ENCODE assay signal across 29 cellular contexts in the genomic region with DNA sequence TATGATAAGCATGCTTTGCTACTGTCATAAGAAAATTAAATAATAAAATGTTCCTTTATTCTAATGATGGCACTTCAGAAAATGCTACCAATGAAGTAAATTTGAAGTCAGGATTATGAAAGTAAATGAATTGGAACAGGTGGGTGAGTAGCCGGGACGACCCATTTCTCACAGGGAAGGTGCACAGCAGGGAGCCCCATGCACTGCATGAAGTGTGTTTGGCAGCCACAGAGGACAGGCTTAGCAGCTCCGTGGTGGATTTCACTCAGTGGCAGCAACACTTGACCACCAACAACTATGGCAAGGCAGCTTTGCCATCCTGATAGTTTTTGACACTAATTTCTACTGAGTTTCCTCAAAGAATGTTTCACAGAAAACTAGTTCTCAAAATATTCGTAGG.
"Had no signal": no experiment of that assay in that cellular context is flagged by ENCODE, and none has a peak within 500 bp of the region (broad histone marks: within the 10 kb centered on the region; RNA-seq: fewer than 3 reads in every experiment).

No MANE protein-coding gene starts in this region.

- H3K4me2 ChIP-seq: PC-9 had no signal

- H3K36me3 ChIP-seq: brain microvascular endothelial cell, MG63 had no signal

- H3K36me3 Mint-ChIP-seq: activated naive CD8-positive, alpha-beta T cell treated with anti-CD3 and anti-CD28 coated beads for 36 hours had no signal

- H3K4me3 ChIP-seq: MG63, PC-9, SK-N-MC had no signal

- H3K27me3 ChIP-seq: brain microvascular endothelial cell, MG63 had no signal

- ATAC-seq: activated CD8-positive, alpha-beta T cell treated with anti-CD3 and anti-CD28 coated beads for 36 hours; activated T-cell treated with anti-CD3 and anti-CD28 coated beads, Interleukin-2, amount 50 U/mL, for 72 hours; activated T-helper 17 cell treated with anti-CD3 and anti-CD28 coated beads, Interleukin-2, amount 50 U/mL, for 72 hours; Right ventricle myocardium inferior had no signal

- H3K27ac Mint-ChIP-seq: activated CD4-positive, alpha-beta T cell treated with anti-CD3 and anti-CD28 coated beads, Interleukin-2, amount 10 ng/mL, durations not matched to agents 24 days and 14 days; activated CD8-positive, alpha-beta T cell treated with anti-CD3 and anti-CD28 coated beads for 36 hours; activated naive CD8-positive, alpha-beta T cell treated with anti-CD3 and anti-CD28 coated beads for 36 hours; activated T-cell treated with anti-CD3 and anti-CD28 coated beads, Interleukin-2, amount 50 U/mL, for 72 hours; activated T-helper 17 cell treated with anti-CD3 and anti-CD28 coated beads, Interleukin-2, amount 50 U/mL, for 72 hours had no signal

- DNase-seq: activated CD4-positive, alpha-beta T cell treated with anti-CD3 and anti-CD28 coated beads, Interleukin-2, amount 50 U/mL, for 4 hours; activated CD8-positive, alpha-beta T cell treated with anti-CD3 and anti-CD28 coated beads for 36 hours; activated effector memory CD4-positive, alpha-beta T cell treated with anti-CD3 and anti-CD28 coated beads, Interleukin-2, amount 50 U/mL, for 16 hours; activated naive CD4-positive, alpha-beta T cell; activated naive CD4-positive, alpha-beta T cell treated with anti-CD3 and anti-CD28 coated beads, Interleukin-2, amount 50 U/mL, for 16 hours; activated naive CD8-positive, alpha-beta T cell treated with anti-CD3 and anti-CD28 coated beads for 36 hours; activated T-cell treated with anti-CD3 and anti-CD28 coated beads, Interleukin-2, amount 50 U/mL, for 1 hour; activated T-cell treated with anti-CD3 and anti-CD28 coated beads, Interleukin-2, amount 50 U/mL, for 72 hours; amniotic stem cell; aorta; brain microvascular endothelial cell; central memory CD4-positive, alpha-beta T cell; Kasumi-1; MG63; NCI-H1048; NCI-H1105 treated with DMSO at 0.1 percent for 48 hours; NCI-H146; NCI-H1930; NCI-H2081 treated with DMSO at 0.1 percent for 48 hours; NCI-H2171; NCI-H446 treated with DMSO at 0.1 percent for 48 hours; PC-9; SIG-M5; T1000 had no signal

- H2AFZ ChIP-seq: PC-9 had no signal

- H3K9me3 Mint-ChIP-seq: activated CD8-positive, alpha-beta T cell treated with anti-CD3 and anti-CD28 coated beads for 36 hours; activated T-helper 17 cell treated with anti-CD3 and anti-CD28 coated beads, Interleukin-2, amount 50 U/mL, for 72 hours had no signal

- H3K4me1 Mint-ChIP-seq: activated CD4-positive, alpha-beta T cell treated with anti-CD3 and anti-CD28 coated beads, Interleukin-2, amount 10 ng/mL, durations not matched to agents 24 days and 14 days; activated naive CD8-positive, alpha-beta T cell treated with anti-CD3 and anti-CD28 coated beads for 36 hours; activated T-helper 17 cell treated with anti-CD3 and anti-CD28 coated beads, Interleukin-2, amount 50 U/mL, for 72 hours had no signal

- H3K4me3 Mint-ChIP-seq: activated CD4-positive, alpha-beta T cell treated with anti-CD3 and anti-CD28 coated beads, Interleukin-2, amount 10 ng/mL, durations not matched to agents 24 days and 14 days; activated CD8-positive, alpha-beta T cell treated with anti-CD3 and anti-CD28 coated beads for 36 hours; activated naive CD8-positive, alpha-beta T cell treated with anti-CD3 and anti-CD28 coated beads for 36 hours; activated T-cell treated with anti-CD3 and anti-CD28 coated beads, Interleukin-2, amount 50 U/mL, for 72 hours; activated T-helper 17 cell treated with anti-CD3 and anti-CD28 coated beads, Interleukin-2, amount 50 U/mL, for 72 hours had no signal

- H3K27ac ChIP-seq: brain microvascular endothelial cell, PC-9, RWPE1, SK-N-MC had no signal
